In genomic region chr12:60271816-60272215, GRCh38 we compare ENCODE assay signal across 8 cellular contexts.
"Had no signal": no experiment of that assay in that cellular context is flagged by ENCODE, and none has a peak within 500 bp of the region (broad histone marks: within the 10 kb centered on the region; RNA-seq: fewer than 3 reads in every experiment).

No MANE protein-coding gene starts in this region.

- FAIRE-seq: G401.6, GM12878, GM12891, GM12892, GM18507, GM19239 had no signal

- DNase-seq: GDM1, GF-D8 had no signal

- H3K4me3 ChIP-seq: GM12878 had no signal

- ATAC-seq: GM12878 had no signal
